Comparison of ENCODE assay signal across 1 cellular context in the genomic region with DNA sequence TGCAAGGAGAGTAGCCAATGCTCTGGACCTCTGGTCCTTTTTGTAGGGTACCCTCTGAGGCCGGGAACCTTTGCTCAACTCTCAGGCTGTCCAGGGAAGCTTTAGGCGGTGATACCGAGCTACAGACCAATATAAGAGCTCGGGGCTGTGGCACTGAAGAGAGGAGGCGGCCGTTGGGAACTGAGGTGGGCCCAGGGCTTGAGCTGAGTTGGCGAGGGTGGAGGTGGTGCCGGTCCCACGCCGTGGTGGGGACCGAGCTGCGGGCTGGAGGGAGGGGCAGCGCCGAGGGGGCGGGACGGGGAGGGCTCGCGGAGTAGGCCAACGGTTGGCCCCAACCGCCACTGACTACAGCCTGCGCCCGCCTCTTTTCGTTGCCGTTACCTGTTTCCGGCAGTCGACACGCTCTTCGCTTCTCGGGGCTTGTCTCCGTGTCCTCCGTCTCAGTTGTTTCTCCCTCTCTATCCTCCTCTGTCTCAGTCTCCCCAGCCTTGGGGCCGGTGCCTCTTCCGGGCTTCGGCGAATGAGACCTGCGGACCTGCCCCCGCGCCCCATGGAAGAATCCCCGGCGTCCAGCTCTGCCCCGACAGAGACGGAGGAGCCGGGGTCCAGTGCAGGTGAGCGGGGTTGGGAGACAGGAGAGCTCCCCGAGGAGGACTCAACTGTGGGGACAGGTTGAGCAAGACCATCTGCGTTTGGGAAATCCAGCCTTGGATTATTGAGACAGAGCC.
TF ChIP-seq lines count a peak whose summit lies in the region.

Gene NEU3, plus strand, starts transcription at position 393 of the 728 bp plus-strand sequence. Its CDS starts 128 bp downstream, at position 521.

TF ChIP-seq in HepG2, 621 proteins besides CTCF, POLR2A, EP300 and RAD21 (continued from another document and continues in another):
- TF ChIP-seq, protein P1, sequence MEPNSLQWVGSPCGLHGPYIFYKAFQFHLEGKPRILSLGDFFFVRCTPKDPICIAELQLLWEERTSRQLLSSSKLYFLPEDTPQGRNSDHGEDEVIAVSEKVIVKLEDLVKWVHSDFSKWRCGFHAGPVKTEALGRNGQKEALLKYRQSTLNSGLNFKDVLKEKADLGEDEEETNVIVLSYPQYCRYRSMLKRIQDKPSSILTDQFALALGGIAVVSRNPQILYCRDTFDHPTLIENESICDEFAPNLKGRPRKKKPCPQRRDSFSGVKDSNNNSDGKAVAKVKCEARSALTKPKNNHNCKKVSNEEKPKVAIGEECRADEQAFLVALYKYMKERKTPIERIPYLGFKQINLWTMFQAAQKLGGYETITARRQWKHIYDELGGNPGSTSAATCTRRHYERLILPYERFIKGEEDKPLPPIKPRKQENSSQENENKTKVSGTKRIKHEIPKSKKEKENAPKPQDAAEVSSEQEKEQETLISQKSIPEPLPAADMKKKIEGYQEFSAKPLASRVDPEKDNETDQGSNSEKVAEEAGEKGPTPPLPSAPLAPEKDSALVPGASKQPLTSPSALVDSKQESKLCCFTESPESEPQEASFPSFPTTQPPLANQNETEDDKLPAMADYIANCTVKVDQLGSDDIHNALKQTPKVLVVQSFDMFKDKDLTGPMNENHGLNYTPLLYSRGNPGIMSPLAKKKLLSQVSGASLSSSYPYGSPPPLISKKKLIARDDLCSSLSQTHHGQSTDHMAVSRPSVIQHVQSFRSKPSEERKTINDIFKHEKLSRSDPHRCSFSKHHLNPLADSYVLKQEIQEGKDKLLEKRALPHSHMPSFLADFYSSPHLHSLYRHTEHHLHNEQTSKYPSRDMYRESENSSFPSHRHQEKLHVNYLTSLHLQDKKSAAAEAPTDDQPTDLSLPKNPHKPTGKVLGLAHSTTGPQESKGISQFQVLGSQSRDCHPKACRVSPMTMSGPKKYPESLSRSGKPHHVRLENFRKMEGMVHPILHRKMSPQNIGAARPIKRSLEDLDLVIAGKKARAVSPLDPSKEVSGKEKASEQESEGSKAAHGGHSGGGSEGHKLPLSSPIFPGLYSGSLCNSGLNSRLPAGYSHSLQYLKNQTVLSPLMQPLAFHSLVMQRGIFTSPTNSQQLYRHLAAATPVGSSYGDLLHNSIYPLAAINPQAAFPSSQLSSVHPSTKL (CRISPR knock-in tag; IDR thresholded peaks at IDR 0.05): peak; percentile 37; the same call in 1 of the 2 replicates
- TF ChIP-seq, protein P2, sequence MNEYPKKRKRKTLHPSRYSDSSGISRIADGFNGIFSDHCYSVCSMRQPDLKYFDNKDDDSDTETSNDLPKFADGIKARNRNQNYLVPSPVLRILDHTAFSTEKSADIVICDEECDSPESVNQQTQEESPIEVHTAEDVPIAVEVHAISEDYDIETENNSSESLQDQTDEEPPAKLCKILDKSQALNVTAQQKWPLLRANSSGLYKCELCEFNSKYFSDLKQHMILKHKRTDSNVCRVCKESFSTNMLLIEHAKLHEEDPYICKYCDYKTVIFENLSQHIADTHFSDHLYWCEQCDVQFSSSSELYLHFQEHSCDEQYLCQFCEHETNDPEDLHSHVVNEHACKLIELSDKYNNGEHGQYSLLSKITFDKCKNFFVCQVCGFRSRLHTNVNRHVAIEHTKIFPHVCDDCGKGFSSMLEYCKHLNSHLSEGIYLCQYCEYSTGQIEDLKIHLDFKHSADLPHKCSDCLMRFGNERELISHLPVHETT (CRISPR knock-in tag; conservative IDR thresholded peaks at IDR 0.05): no peak
- TF ChIP-seq RNF2 (conservative IDR thresholded peaks at IDR 0.05; ENCODE audit: low read depth) (no peak), KLF13 (CRISPR knock-in tag; IDR thresholded peaks at IDR 0.05) (no peak), REXO4 (CRISPR knock-in tag; IDR thresholded peaks at IDR 0.05; ENCODE audit: borderline replicate concordance) (no peak), ZNF10 (CRISPR knock-in tag; IDR thresholded peaks at IDR 0.05; ENCODE audit: borderline replicate concordance, low read depth) (no peak), ZSCAN31 (CRISPR knock-in tag; IDR thresholded peaks at IDR 0.05; ENCODE audit: low read depth) (0 out of 2 replicates have a peak, but pooled peaks have one; percentile 60), ZNF343 (CRISPR knock-in tag; IDR thresholded peaks at IDR 0.05) (no peak), KAT7 (CRISPR knock-in tag; IDR thresholded peaks at IDR 0.05; ENCODE audit: borderline replicate concordance) (peak; percentile 49; the same call in 1 of the 2 replicates), SOX6 (IDR thresholded peaks at IDR 0.05) (no peak), SOX6 (CRISPR knock-in tag; IDR thresholded peaks at IDR 0.05) (peak; percentile 53), YY1 (IDR thresholded peaks at IDR 0.05; ENCODE audit: insufficient read depth, insufficient replicate concordance, low read depth, low read length) (peak; percentile 22), ZNF20 (CRISPR knock-in tag; IDR thresholded peaks at IDR 0.05) (no peak), ZNF207 (IDR thresholded peaks at IDR 0.05; ENCODE audit: borderline replicate concordance) (no peak), GRHL1 (CRISPR knock-in tag; conservative IDR thresholded peaks at IDR 0.05) (no peak), ARID4A (CRISPR knock-in tag; IDR thresholded peaks at IDR 0.05; ENCODE audit: borderline replicate concordance) (peak; percentile 78; the same call in 1 of the 2 replicates), GABPB1 (CRISPR knock-in tag; IDR thresholded peaks at IDR 0.05) (peak; percentile 87), ZNF570 (CRISPR knock-in tag; IDR thresholded peaks at IDR 0.05; ENCODE audit: borderline replicate concordance) (no peak), MBD4 (IDR thresholded peaks at IDR 0.05; ENCODE audit: borderline replicate concordance, low read length) (no peak), IRF2 (CRISPR knock-in tag; IDR thresholded peaks at IDR 0.05) (peak; percentile 12; the same call in 1 of the 2 replicates), ASH2L (IDR thresholded peaks at IDR 0.05; ENCODE audit: insufficient read length, low read depth, low read length) (peak; percentile 86), MXD3 (CRISPR knock-in tag; IDR thresholded peaks at IDR 0.05) (peak; percentile 83), ZNF775 (CRISPR knock-in tag; IDR thresholded peaks at IDR 0.05; ENCODE audit: borderline replicate concordance) (no peak), HOXA5 (CRISPR knock-in tag; IDR thresholded peaks at IDR 0.05) (peak; percentile 16; the same call in 1 of the 2 replicates), NR1H2 (CRISPR knock-in tag; IDR thresholded peaks at IDR 0.05; ENCODE audit: borderline replicate concordance, low read depth) (no peak), ETV5 (CRISPR knock-in tag; IDR thresholded peaks at IDR 0.05; ENCODE audit: borderline replicate concordance) (peak; percentile 37; the same call in 1 of the 2 replicates), AGO1 (IDR thresholded peaks at IDR 0.05; ENCODE audit: low read depth, low read length, poor library complexity, severe bottlenecking) (peak; percentile 60), ZNF761 (CRISPR knock-in tag; conservative IDR thresholded peaks at IDR 0.05) (no peak), ARNT (IDR thresholded peaks at IDR 0.05) (no peak), ZNF766 (CRISPR knock-in tag; IDR thresholded peaks at IDR 0.05; ENCODE audit: borderline replicate concordance) (no peak), SAFB2 (CRISPR knock-in tag; IDR thresholded peaks at IDR 0.05; ENCODE audit: borderline replicate concordance, low read depth) (no peak), ZNF616 (CRISPR knock-in tag; IDR thresholded peaks at IDR 0.05; ENCODE audit: low read depth) (no peak), SNRNP70 (IDR thresholded peaks at IDR 0.05; ENCODE audit: low read depth, low read length) (no peak), ZFP1 (CRISPR knock-in tag; IDR thresholded peaks at IDR 0.05) (no peak), ZNF850 (CRISPR knock-in tag; conservative IDR thresholded peaks at IDR 0.05) (no peak)
- TF ChIP-seq, protein P3, sequence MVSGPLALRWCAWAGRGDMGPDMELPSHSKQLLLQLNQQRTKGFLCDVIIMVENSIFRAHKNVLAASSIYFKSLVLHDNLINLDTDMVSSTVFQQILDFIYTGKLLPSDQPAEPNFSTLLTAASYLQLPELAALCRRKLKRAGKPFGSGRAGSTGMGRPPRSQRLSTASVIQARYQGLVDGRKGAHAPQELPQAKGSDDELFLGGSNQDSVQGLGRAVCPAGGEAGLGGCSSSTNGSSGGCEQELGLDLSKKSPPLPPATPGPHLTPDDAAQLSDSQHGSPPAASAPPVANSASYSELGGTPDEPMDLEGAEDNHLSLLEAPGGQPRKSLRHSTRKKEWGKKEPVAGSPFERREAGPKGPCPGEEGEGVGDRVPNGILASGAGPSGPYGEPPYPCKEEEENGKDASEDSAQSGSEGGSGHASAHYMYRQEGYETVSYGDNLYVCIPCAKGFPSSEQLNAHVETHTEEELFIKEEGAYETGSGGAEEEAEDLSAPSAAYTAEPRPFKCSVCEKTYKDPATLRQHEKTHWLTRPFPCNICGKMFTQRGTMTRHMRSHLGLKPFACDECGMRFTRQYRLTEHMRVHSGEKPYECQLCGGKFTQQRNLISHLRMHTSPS (CRISPR knock-in tag; IDR thresholded peaks at IDR 0.05; ENCODE audit: low read depth): no peak
- TF ChIP-seq, protein P4, sequence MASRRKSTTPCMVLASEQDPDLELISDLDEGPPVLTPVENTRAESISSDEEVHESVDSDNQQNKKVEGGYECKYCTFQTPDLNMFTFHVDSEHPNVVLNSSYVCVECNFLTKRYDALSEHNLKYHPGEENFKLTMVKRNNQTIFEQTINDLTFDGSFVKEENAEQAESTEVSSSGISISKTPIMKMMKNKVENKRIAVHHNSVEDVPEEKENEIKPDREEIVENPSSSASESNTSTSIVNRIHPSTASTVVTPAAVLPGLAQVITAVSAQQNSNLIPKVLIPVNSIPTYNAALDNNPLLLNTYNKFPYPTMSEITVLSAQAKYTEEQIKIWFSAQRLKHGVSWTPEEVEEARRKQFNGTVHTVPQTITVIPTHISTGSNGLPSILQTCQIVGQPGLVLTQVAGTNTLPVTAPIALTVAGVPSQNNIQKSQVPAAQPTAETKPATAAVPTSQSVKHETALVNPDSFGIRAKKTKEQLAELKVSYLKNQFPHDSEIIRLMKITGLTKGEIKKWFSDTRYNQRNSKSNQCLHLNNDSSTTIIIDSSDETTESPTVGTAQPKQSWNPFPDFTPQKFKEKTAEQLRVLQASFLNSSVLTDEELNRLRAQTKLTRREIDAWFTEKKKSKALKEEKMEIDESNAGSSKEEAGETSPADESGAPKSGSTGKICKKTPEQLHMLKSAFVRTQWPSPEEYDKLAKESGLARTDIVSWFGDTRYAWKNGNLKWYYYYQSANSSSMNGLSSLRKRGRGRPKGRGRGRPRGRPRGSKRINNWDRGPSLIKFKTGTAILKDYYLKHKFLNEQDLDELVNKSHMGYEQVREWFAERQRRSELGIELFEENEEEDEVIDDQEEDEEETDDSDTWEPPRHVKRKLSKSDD (CRISPR knock-in tag; IDR thresholded peaks at IDR 0.05; ENCODE audit: low read depth): no peak
